Comparison of ENCODE assay signal across 21 cellular contexts in genomic region chr15:38696790-38697495, GRCh38.
A peak's percentile ranks its signal among the peaks of the same experiment; 100 is the strongest.
DNase-seq lines count a peak whose midpoint lies in the region; ATAC-seq and TF ChIP-seq lines count a peak whose summit lies in the region.
"Had no signal": no experiment of that assay in that cellular context is flagged by ENCODE, and none has a peak within 500 bp of the region (broad histone marks: within the 10 kb centered on the region; RNA-seq: fewer than 3 reads in every experiment).

No MANE protein-coding gene starts in this region.

- no peak for ATAC-seq in activated T-cell treated with anti-CD3 and anti-CD28 coated beads, Interleukin-2, amount 50 U/mL, for 4 hours
- ATAC-seq in activated naive CD8-positive, alpha-beta T cell treated with anti-CD3 and anti-CD28 coated beads, Interleukin-2, amount 10 ng/mL, durations not matched to agents 7 days and 5 days (ENCODE audit: low read depth): no peak
- ATAC-seq in GM18498 (IDR thresholded peaks at IDR 0.05; ENCODE audit: unreplicated experiment): no peak

- intact Hi-C loops in spleen (cut with DNase I; ENCODE audit: low total_unique reads): loop anchor here (10.0 kb wide), 2 partner anchors 222 to 252 kb away; no protein-coding TSS in a partner anchor

- H3K27ac ChIP-seq in spleen: peak overlapping the region in 5 of 8 donors; percentile 29 to 85 (median 38)
- H3K27ac ChIP-seq: neutrophil had no signal

- peak overlapping the region; percentile 74 for H3K27ac Mint-ChIP-seq in activated naive CD8-positive, alpha-beta T cell treated with anti-CD3 and anti-CD28 coated beads, Interleukin-2, amount 10 ng/mL, durations not matched to agents 7 days and 5 days

- DNase-seq in activated T-cell treated with anti-CD3 and anti-CD28 coated beads, Interleukin-2, amount 50 U/mL, for 4 hours: no peak
- no peak for DNase-seq in activated T-cell treated with anti-CD3 and anti-CD28 coated beads, Interleukin-2, amount 50 U/mL, for 48 hours
- DNase-seq in NCI-H82 treated with DMSO at 0.1 percent for 48 hours (lab: John Stamatoyannopoulos, UW; ENCODE audit: unreplicated experiment) (peak; percentile 30), spleen (no peak), HK-2 (ENCODE audit: unreplicated experiment) (no peak)
- no peak for DNase-seq in activated naive CD8-positive, alpha-beta T cell treated with anti-CD3 and anti-CD28 coated beads, Interleukin-2, amount 10 ng/mL, durations not matched to agents 7 days and 5 days
- no peak for DNase-seq in central memory CD4-positive, alpha-beta T cell
- DNase-seq: amygdala, caudate nucleus, COR-L47, esophagus squamous epithelium, HCEC 1CT, left ventricle myocardium superior, NCI-H2029 treated with DMSO at 0.1 percent for 48 hours, retina, SIG-M5 had no signal

- no peaks in the 10 kb centered on the region for H3K9me3 ChIP-seq in spleen
- H3K9me3 ChIP-seq: esophagus squamous epithelium, mucosa of descending colon, neutrophil, upper lobe of left lung had no signal

- TF ChIP-seq POLR2A in spleen (IDR thresholded peaks at IDR 0.05): no peak

- H3K9me3 Mint-ChIP-seq in activated T-cell treated with anti-CD3 and anti-CD28 coated beads, Interleukin-2, amount 50 U/mL, for 4 hours: no peaks in the 10 kb centered on the region
- peaks cover 1% of the 10 kb centered on the region for H3K9me3 Mint-ChIP-seq in activated naive CD8-positive, alpha-beta T cell treated with anti-CD3 and anti-CD28 coated beads, Interleukin-2, amount 10 ng/mL, durations not matched to agents 7 days and 5 days
- H3K9me3 Mint-ChIP-seq: stimulated activated naive CD8-positive, alpha-beta T cell treated with anti-CD3 and anti-CD28 coated beads, Interleukin-15, Interleukin-2, amounts not matched to agents 100 ng/mL and 50 ng/mL, for 24 hours had no signal

- H3K4me3 Mint-ChIP-seq in activated T-cell treated with anti-CD3 and anti-CD28 coated beads, Interleukin-2, amount 50 U/mL, for 4 hours: peak overlapping the region; percentile 58
- peak overlapping the region; percentile 65 for H3K4me3 Mint-ChIP-seq in activated naive CD8-positive, alpha-beta T cell treated with anti-CD3 and anti-CD28 coated beads, Interleukin-2, amount 10 ng/mL, durations not matched to agents 7 days and 5 days
- H3K4me3 Mint-ChIP-seq: stimulated activated naive CD8-positive, alpha-beta T cell treated with anti-CD3 and anti-CD28 coated beads, Interleukin-15, Interleukin-2, amounts not matched to agents 100 ng/mL and 50 ng/mL, for 24 hours had no signal

- H3K4me1 ChIP-seq in spleen: peaks cover 0 to 39% (median 19%) of the 10 kb centered on the region in 6 donors

- H3K27me3 Mint-ChIP-seq in activated T-cell treated with anti-CD3 and anti-CD28 coated beads, Interleukin-2, amount 50 U/mL, for 4 hours (ENCODE audit: low read depth): no peaks in the 10 kb centered on the region
- no peaks in the 10 kb centered on the region for H3K27me3 Mint-ChIP-seq in activated naive CD8-positive, alpha-beta T cell treated with anti-CD3 and anti-CD28 coated beads, Interleukin-2, amount 10 ng/mL, durations not matched to agents 7 days and 5 days
- H3K27me3 Mint-ChIP-seq: stimulated activated naive CD8-positive, alpha-beta T cell treated with anti-CD3 and anti-CD28 coated beads, Interleukin-15, Interleukin-2, amounts not matched to agents 100 ng/mL and 50 ng/mL, for 24 hours had no signal

- no peak overlapping the region for H3K4me3 ChIP-seq in spleen
- H3K4me3 ChIP-seq: mucosa of descending colon, upper lobe of left lung had no signal

- H3K27me3 ChIP-seq in spleen (replicated peaks in 1 of 7): no peaks in the 10 kb centered on the region
- H3K27me3 ChIP-seq: esophagus squamous epithelium, neutrophil, upper lobe of left lung had no signal

- H3K36me3 ChIP-seq in spleen: no peaks in the 10 kb centered on the region
- H3K36me3 ChIP-seq: esophagus squamous epithelium, neutrophil, upper lobe of left lung had no signal

- WGBS in spleen, 5 donors: 47 to 83% (median 71%) methylated on average over 1 of the region's 1 CpG

- H3K4me1 Mint-ChIP-seq in activated T-cell treated with anti-CD3 and anti-CD28 coated beads, Interleukin-2, amount 50 U/mL, for 4 hours (ENCODE audit: low read depth): peaks cover 66% of the 10 kb centered on the region
- peaks cover 54% of the 10 kb centered on the region for H3K4me1 Mint-ChIP-seq in activated naive CD8-positive, alpha-beta T cell treated with anti-CD3 and anti-CD28 coated beads, Interleukin-2, amount 10 ng/mL, durations not matched to agents 7 days and 5 days

- POLR2A ChIA-PET in activated naive CD8-positive, alpha-beta T cell treated with anti-CD3 and anti-CD28 coated beads, Interleukin-2, amount 10 ng/mL, durations not matched to agents 7 days and 5 days (lab: Charles Lee): interaction anchor here (0.9 to 5.4 kb wide), 11 partner anchors 11 to 446 kb away, joined by 3 to 79 read pairs (median 4); partner anchors contain the start of genes FAM98B and RASGRP1

- TF ChIP-seq CTCF in spleen (IDR thresholded peaks at IDR 0.05 in 8 of 11, conservative IDR thresholded peaks at IDR 0.05 in 3 of 11): no peak

- H3K36me3 Mint-ChIP-seq in activated T-cell treated with anti-CD3 and anti-CD28 coated beads, Interleukin-2, amount 50 U/mL, for 4 hours (ENCODE audit: insufficient read depth): no peaks in the 10 kb centered on the region
- H3K36me3 Mint-ChIP-seq in activated naive CD8-positive, alpha-beta T cell treated with anti-CD3 and anti-CD28 coated beads, Interleukin-2, amount 10 ng/mL, durations not matched to agents 7 days and 5 days: peaks cover 2% of the 10 kb centered on the region
